1 cellular context compared by ENCODE assay signal in the genomic region with DNA sequence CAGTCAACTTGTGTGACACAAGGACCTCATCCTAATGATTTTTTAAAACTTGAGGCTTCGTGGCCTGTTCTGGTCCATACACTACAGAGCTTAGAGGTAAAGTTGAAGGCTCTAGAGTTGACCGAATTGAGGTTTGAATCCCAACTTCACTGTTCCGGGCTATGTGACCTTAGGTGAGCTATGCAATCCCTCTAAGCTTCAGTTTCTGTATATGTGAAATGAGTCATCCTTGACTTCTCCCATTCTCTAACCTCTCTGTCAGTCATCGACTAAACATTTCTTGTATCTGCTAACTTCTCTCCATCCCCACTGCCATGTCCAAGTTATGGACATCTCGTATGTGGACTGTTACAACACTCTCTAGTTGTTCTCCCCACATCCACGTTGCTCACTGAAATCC.
TF ChIP-seq lines count a peak whose summit lies in the region.

No MANE protein-coding gene starts in this region.

TF ChIP-seq in K562, 482 proteins besides CTCF, POLR2A, EP300 and RAD21 (continued from another document):
- TF ChIP-seq CTCFL (IDR thresholded peaks at IDR 0.05; ENCODE audit: borderline replicate concordance, insufficient read depth, low read depth, low read length, poor library complexity, severe bottlenecking), result no peak
- TF ChIP-seq MBD2 (IDR thresholded peaks at IDR 0.05; ENCODE audit: borderline replicate concordance, low read depth), result no peak
- peak; percentile 73 for TF ChIP-seq FOSL1 (tag; conservative IDR thresholded peaks at IDR 0.05)
